ENCODE assay signal across 1 cellular context in the genomic region with DNA sequence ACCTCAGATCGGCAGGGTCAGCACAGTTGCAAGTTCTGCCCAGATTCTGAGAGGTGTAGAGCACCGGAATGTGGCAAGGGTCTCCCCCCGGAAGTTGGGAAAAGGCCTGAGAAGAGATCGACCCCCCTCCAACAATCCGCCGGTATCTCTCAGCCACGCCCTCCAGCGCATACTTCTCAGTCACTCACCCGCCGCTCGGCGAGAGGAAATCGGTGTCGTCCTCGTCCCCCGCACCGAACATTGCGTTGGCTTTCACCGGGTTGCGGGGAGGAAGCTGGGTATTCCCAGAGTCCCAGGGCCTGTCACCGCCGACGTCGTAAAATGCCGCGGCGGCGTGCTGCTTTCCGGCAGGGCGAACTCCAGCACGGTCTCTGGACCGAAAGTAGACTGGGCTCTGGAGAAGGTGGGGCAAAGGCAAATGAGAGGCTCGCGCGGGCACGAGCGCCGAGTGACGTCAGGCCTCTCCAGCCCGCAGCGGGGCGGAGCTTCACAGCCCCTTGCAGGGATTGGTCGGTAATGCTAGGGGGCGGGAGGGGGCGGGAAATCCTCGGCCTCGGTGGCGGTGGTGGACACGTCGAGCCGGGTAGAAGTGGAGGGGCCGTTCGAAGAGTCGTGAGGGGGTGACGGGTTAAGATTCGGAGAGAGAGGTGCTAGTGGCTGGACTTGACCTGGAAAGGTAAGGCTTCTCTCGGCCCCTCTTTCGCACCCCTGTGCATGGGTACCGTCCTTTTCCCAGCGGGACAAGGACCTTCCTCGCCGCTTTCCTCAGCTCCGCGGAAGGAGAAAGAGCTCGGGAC.
TF ChIP-seq lines count a peak whose summit lies in the region.

A gene with protein sequence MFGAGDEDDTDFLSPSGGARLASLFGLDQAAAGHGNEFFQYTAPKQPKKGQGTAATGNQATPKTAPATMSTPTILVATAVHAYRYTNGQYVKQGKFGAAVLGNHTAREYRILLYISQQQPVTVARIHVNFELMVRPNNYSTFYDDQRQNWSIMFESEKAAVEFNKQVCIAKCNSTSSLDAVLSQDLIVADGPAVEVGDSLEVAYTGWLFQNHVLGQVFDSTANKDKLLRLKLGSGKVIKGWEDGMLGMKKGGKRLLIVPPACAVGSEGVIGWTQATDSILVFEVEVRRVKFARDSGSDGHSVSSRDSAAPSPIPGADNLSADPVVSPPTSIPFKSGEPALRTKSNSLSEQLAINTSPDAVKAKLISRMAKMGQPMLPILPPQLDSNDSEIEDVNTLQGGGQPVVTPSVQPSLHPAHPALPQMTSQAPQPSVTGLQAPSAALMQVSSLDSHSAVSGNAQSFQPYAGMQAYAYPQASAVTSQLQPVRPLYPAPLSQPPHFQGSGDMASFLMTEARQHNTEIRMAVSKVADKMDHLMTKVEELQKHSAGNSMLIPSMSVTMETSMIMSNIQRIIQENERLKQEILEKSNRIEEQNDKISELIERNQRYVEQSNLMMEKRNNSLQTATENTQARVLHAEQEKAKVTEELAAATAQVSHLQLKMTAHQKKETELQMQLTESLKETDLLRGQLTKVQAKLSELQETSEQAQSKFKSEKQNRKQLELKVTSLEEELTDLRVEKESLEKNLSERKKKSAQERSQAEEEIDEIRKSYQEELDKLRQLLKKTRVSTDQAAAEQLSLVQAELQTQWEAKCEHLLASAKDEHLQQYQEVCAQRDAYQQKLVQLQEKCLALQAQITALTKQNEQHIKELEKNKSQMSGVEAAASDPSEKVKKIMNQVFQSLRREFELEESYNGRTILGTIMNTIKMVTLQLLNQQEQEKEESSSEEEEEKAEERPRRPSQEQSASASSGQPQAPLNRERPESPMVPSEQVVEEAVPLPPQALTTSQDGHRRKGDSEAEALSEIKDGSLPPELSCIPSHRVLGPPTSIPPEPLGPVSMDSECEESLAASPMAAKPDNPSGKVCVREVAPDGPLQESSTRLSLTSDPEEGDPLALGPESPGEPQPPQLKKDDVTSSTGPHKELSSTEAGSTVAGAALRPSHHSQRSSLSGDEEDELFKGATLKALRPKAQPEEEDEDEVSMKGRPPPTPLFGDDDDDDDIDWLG (minus strand): TSS at position 275 of the 797 bp plus-strand sequence. CDS start 34 bp downstream, at position 241.
Gene SLC31A1, plus strand, starts transcription at position 542 of the 797 bp plus-strand sequence. CDS start 34,605 bp downstream, outside the sequence.

TF ChIP-seq in K562, 482 proteins besides CTCF, POLR2A, EP300 and RAD21 (continued from another document and continues in another):
- TF ChIP-seq, protein P1, sequence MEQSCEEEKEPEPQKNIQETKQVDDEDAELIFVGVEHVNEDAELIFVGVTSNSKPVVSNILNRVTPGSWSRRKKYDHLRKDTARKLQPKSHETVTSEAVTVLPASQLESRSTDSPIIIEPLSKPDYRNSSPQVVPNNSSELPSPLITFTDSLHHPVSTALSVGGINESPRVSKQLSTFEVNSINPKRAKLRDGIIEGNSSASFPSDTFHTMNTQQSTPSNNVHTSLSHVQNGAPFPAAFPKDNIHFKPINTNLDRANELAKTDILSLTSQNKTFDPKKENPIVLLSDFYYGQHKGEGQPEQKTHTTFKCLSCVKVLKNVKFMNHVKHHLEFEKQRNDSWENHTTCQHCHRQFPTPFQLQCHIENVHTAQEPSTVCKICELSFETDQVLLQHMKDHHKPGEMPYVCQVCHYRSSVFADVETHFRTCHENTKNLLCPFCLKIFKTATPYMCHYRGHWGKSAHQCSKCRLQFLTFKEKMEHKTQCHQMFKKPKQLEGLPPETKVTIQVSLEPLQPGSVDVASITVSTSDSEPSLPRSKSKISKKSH (CRISPR knock-in tag; IDR thresholded peaks at IDR 0.05) = no peak
- TF ChIP-seq HDAC3 (IDR thresholded peaks at IDR 0.05; ENCODE audit: borderline replicate concordance, partially characterized antibody) (no peak), TEAD4 (IDR thresholded peaks at IDR 0.05; ENCODE audit: low read length) (peak; percentile 47; the same call in 1 of the 2 replicates), TEAD4 (CRISPR knock-in tag; IDR thresholded peaks at IDR 0.05; ENCODE audit: borderline replicate concordance) (no peak), ZNF224 (CRISPR knock-in tag; IDR thresholded peaks at IDR 0.05) (no peak), SIN3B (IDR thresholded peaks at IDR 0.05; ENCODE audit: low read depth) (no peak), FOXK2 (conservative IDR thresholded peaks at IDR 0.05 in 1 of 2, IDR thresholded peaks at IDR 0.05 in 1 of 2; ENCODE audit: low read depth in 2 of 2) (peak; percentile 40 to 73; a peak in 2 of 4 replicates), ZMIZ1 (IDR thresholded peaks at IDR 0.05; ENCODE audit: low read depth in 2 of 2, low read length in 2 of 2) (0 out of 4 replicates have a peak, but pooled peaks of 1 of the 2 experiments have one; percentile 2), KLF16 (IDR thresholded peaks at IDR 0.05) (no peak), ZNF592 (IDR thresholded peaks at IDR 0.05) (no peak), ADNP (tag; IDR thresholded peaks at IDR 0.05) (no peak), PTTG1 (tag; IDR thresholded peaks at IDR 0.05; ENCODE audit: low read depth) (no peak), ETV6 (IDR thresholded peaks at IDR 0.05; ENCODE audit: borderline replicate concordance in 1 of 2, low read depth in 2 of 2, low read length in 1 of 2) (no peak), ETV6 (CRISPR knock-in tag; IDR thresholded peaks at IDR 0.05; ENCODE audit: borderline replicate concordance) (no peak), SAFB (IDR thresholded peaks at IDR 0.05; ENCODE audit: borderline replicate concordance, low read depth, low read length) (no peak)
- TF ChIP-seq, protein P2, sequence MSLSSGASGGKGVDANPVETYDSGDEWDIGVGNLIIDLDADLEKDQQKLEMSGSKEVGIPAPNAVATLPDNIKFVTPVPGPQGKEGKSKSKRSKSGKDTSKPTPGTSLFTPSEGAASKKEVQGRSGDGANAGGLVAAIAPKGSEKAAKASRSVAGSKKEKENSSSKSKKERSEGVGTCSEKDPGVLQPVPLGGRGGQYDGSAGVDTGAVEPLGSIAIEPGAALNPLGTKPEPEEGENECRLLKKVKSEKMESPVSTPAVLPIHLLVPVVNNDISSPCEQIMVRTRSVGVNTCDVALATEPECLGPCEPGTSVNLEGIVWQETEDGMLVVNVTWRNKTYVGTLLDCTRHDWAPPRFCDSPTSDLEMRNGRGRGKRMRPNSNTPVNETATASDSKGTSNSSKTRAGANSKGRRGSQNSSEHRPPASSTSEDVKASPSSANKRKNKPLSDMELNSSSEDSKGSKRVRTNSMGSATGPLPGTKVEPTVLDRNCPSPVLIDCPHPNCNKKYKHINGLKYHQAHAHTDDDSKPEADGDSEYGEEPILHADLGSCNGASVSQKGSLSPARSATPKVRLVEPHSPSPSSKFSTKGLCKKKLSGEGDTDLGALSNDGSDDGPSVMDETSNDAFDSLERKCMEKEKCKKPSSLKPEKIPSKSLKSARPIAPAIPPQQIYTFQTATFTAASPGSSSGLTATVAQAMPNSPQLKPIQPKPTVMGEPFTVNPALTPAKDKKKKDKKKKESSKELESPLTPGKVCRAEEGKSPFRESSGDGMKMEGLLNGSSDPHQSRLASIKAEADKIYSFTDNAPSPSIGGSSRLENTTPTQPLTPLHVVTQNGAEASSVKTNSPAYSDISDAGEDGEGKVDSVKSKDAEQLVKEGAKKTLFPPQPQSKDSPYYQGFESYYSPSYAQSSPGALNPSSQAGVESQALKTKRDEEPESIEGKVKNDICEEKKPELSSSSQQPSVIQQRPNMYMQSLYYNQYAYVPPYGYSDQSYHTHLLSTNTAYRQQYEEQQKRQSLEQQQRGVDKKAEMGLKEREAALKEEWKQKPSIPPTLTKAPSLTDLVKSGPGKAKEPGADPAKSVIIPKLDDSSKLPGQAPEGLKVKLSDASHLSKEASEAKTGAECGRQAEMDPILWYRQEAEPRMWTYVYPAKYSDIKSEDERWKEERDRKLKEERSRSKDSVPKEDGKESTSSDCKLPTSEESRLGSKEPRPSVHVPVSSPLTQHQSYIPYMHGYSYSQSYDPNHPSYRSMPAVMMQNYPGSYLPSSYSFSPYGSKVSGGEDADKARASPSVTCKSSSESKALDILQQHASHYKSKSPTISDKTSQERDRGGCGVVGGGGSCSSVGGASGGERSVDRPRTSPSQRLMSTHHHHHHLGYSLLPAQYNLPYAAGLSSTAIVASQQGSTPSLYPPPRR (CRISPR knock-in tag; IDR thresholded peaks at IDR 0.05; ENCODE audit: borderline replicate concordance) = 0 out of 2 replicates have a peak, but pooled peaks have one; percentile 9
